Comparison of ENCODE assay signal across 15 cellular contexts in the genomic region with DNA sequence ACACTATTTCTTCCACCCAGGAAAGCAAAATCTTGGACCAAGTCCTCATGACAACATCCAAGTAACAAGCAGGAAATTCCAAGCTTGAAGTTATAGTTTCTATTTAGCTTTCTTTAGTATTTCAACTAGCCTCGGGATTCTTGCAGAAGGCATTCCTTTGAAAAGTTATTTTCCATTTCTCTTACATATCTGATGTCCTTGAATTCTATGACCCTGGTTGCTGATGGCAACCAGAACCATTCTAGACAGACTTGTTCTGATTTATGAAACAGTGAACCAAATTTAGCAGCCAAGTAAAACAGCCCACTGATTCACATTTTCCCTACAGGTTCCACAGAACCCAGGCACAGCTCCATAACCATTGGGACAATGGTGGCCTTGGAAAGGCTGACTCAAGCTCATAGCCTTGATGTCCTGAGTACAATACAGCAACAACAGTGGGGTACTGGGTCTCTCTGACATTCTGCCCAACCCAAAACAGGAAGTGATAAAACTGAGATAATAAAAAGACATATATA. TPM values are rescaled to one million over a fixed set of nuclear protein-coding genes. Genes with fewer than 3 reads are reported as not detected.
DNase-seq lines count a peak whose midpoint lies in the region; ATAC-seq, FAIRE-seq and TF ChIP-seq lines count a peak whose summit lies in the region.
"Had no signal": no experiment of that assay in that cellular context is flagged by ENCODE, and none has a peak within 500 bp of the region (broad histone marks: within the 10 kb centered on the region; RNA-seq: fewer than 3 reads in every experiment).

No MANE protein-coding gene starts in this region.

- TF ChIP-seq POLR2A in heart left ventricle (IDR thresholded peaks at IDR 0.05) (no peak), uterus (IDR thresholded peaks at IDR 0.05) (no peak)

- H3K4me3 ChIP-seq in heart left ventricle (no peak overlapping the region), right atrium auricular region (no peak overlapping the region), brain microvascular endothelial cell (ENCODE audit: low read depth, low read length) (no peak overlapping the region), uterus (no peak overlapping the region), WERI-Rb-1 (ENCODE audit: low read depth, low read length) (no peak overlapping the region)
- H3K4me3 ChIP-seq: dorsolateral prefrontal cortex, transverse colon had no signal

- DNase-seq in heart left ventricle (no peak), right atrium auricular region (ENCODE audit: low spot score) (no peak), brain microvascular endothelial cell (no peak), left colon (no peak), uterus (no peak), WERI-Rb-1 (no peak), left lobe of liver (ENCODE audit: low spot score) (no peak), frontal cortex (ENCODE audit: low spot score in 2 of 2) (no peak)
- DNase-seq: activated CD4-positive, alpha-beta memory T cell treated with anti-CD3 and anti-CD28 coated beads for 36 hours; activated gamma-delta T cell; AML-193; dorsolateral prefrontal cortex; midbrain; NCI-H1930; transverse colon had no signal

- in situ Hi-C loops in brain microvascular endothelial cell (cut with HindIII; ENCODE audit: low pct_ligation_motif_present, low sequenced_read_pairs) = no loop called here

- TF ChIP-seq CTCF in heart left ventricle (IDR thresholded peaks at IDR 0.05) (no peak), right atrium auricular region (IDR thresholded peaks at IDR 0.05) (no peak), brain microvascular endothelial cell (IDR thresholded peaks at IDR 0.05; ENCODE audit: low read depth, low read length, missing control alignments) (no peak), uterus (IDR thresholded peaks at IDR 0.05) (no peak), WERI-Rb-1 (IDR thresholded peaks at IDR 0.05; ENCODE audit: low read depth, low read length) (no peak)

- intact Hi-C loops in heart left ventricle (cut with DNase I) (no loop called here), left colon (cut with DNase I, micrococcal nuclease) (no loop called here), uterus (cut with DNase I; ENCODE audit: low total_unique reads) (no loop called here)

- H3K36me3 ChIP-seq in heart left ventricle (no peaks in the 10 kb centered on the region), right atrium auricular region (no peaks in the 10 kb centered on the region), brain microvascular endothelial cell (replicated peaks) (no peaks in the 10 kb centered on the region), uterus (no peaks in the 10 kb centered on the region), WERI-Rb-1 (no peaks in the 10 kb centered on the region)
- H3K36me3 ChIP-seq: transverse colon had no signal

- ATAC-seq in heart left ventricle (peak in 3 of 4 donors; percentile 29 to 56 (median 43)), left colon (peak; percentile 40), left lobe of liver (no peak)

- no peak for FAIRE-seq in frontal cortex (lab: Jason Lieb, UNC)

- H3K27me3 ChIP-seq in heart left ventricle = no peaks in the 10 kb centered on the region
- no peaks in the 10 kb centered on the region for H3K27me3 ChIP-seq in right atrium auricular region
- H3K27me3 ChIP-seq in brain microvascular endothelial cell (replicated peaks) = no peaks in the 10 kb centered on the region
- no peaks in the 10 kb centered on the region for H3K27me3 ChIP-seq in uterus
- H3K27me3 ChIP-seq in WERI-Rb-1 (ENCODE audit: insufficient read depth, low read depth, severe bottlenecking) = no peaks in the 10 kb centered on the region
- H3K27me3 ChIP-seq: dorsolateral prefrontal cortex, transverse colon had no signal

- no peaks in the 10 kb centered on the region for H3K9me3 ChIP-seq in heart left ventricle
- H3K9me3 ChIP-seq in right atrium auricular region = no peaks in the 10 kb centered on the region
- no peaks in the 10 kb centered on the region for H3K9me3 ChIP-seq in uterus
- H3K9me3 ChIP-seq in WERI-Rb-1 (ENCODE audit: severe bottlenecking) = no peaks in the 10 kb centered on the region
- H3K9me3 ChIP-seq: transverse colon had no signal

- 16 to 38% (median 21%) methylated on average over 1 of the region's 1 CpG for WGBS in heart left ventricle, 4 donors

- H3K4me1 ChIP-seq in heart left ventricle = peaks cover 0 to 38% (median 6%) of the 10 kb centered on the region in 12 donors
- H3K4me1 ChIP-seq in right atrium auricular region = peaks cover 0 to 11% of the 10 kb centered on the region in 2 donors
- peaks cover 0 to 3% of the 10 kb centered on the region in 2 donors for H3K4me1 ChIP-seq in uterus

- H3K27ac ChIP-seq in heart left ventricle (peak overlapping the region in 5 of 12 donors; percentile 15 to 39 (median 27)), right atrium auricular region (no peak overlapping the region), brain microvascular endothelial cell (peak overlapping the region; percentile 40), uterus (peak overlapping the region; percentile 56 to 68), WERI-Rb-1 (no peak overlapping the region)

RNA-seq across cellular contexts. Expression of a gene that starts 26.4 kb away (rescaled TPM):
- total RNA-seq in heart left ventricle (10 to 100 TPM in 2 of 9 donors, 1 to 10 TPM in 7; 1.5 to 24.8 (median 4.3) TPM), right atrium auricular region (1 to 10 TPM; 5.1 to 5.4 TPM), left colon (10 to 100 TPM; 39.5 to 46.4 TPM), uterus (100 to 1,000 TPM in 1 of 4 donors, 10 to 100 TPM in 3; 12.6 to 441 (median 30.6) TPM), left lobe of liver (3.9 TPM), frontal cortex (2.4 TPM)
- 1 to 10 TPM in 1 of 2 donors, under 1 TPM in 1; 0.55 to 1.1 TPM for polyA plus RNA-seq in heart left ventricle
- total RNA-seq: activated CD4-positive, alpha-beta memory T cell treated with anti-CD3 and anti-CD28 coated beads for 36 hours had no signal

Comparison
In these comparisons a context has a peak if more than half of its experiments do, and no peak if none do; other contexts are left out.
1. H3K27ac ChIP-seq: peak in brain microvascular endothelial cell (single experiment) and uterus (2 of 2); none in right atrium auricular region (0 of 2) and WERI-Rb-1 (single experiment).